15 cellular contexts compared by ENCODE assay signal in genomic region chr10:70905071-70906021, GRCh38.
"Had no signal": no experiment of that assay in that cellular context is flagged by ENCODE, and none has a peak within 500 bp of the region (broad histone marks: within the 10 kb centered on the region; RNA-seq: fewer than 3 reads in every experiment).

No MANE protein-coding gene starts in this region.

- H3K4me3 Mint-ChIP-seq: activated naive CD4-positive, alpha-beta T cell treated with anti-CD3 and anti-CD28 coated beads, Interleukin-2, amount 50 U/mL, for 24 hours; brain; dendritic cell treated with granulocyte-macrophage colony-stimulating factor and Interleukin-4, amounts not matched to agents 40 ng/mL and 50 ng/mL, for 4 days; immature natural killer cell; memory B cell; nephron had no signal

- H3K4me3 ChIP-seq: pancreas, SJCRH30 had no signal

- H3K4me1 Mint-ChIP-seq: activated naive CD4-positive, alpha-beta T cell treated with anti-CD3 and anti-CD28 coated beads, Interleukin-2, amount 50 U/mL, for 24 hours; immature natural killer cell; memory B cell had no signal

- H3K36me3 ChIP-seq: pancreas, SJCRH30 had no signal

- H3K27me3 Mint-ChIP-seq: activated naive CD4-positive, alpha-beta T cell treated with anti-CD3 and anti-CD28 coated beads, Interleukin-2, amount 50 U/mL, for 24 hours had no signal

- DNase-seq: activated CD4-positive, alpha-beta T cell treated with anti-CD3 and anti-CD28 coated beads for 48 hours; amygdala; hypothalamus; immature natural killer cell; left colon; retina; SJCRH30; small intestine; trophoblast cell had no signal

- H3K9me3 Mint-ChIP-seq: activated naive CD4-positive, alpha-beta T cell treated with anti-CD3 and anti-CD28 coated beads, Interleukin-2, amount 50 U/mL, for 24 hours; dendritic cell treated with granulocyte-macrophage colony-stimulating factor and Interleukin-4, amounts not matched to agents 40 ng/mL and 50 ng/mL, for 4 days; memory B cell; nephron had no signal

- H3K36me3 Mint-ChIP-seq: activated naive CD4-positive, alpha-beta T cell treated with anti-CD3 and anti-CD28 coated beads, Interleukin-2, amount 50 U/mL, for 24 hours; brain; immature natural killer cell; memory B cell had no signal

- H3K9me3 ChIP-seq: pancreas, SJCRH30 had no signal

- H3K27ac Mint-ChIP-seq: activated naive CD4-positive, alpha-beta T cell treated with anti-CD3 and anti-CD28 coated beads, Interleukin-2, amount 50 U/mL, for 24 hours; dendritic cell treated with granulocyte-macrophage colony-stimulating factor and Interleukin-4, amounts not matched to agents 40 ng/mL and 50 ng/mL, for 4 days; immature natural killer cell; memory B cell; nephron had no signal

- H3K27me3 ChIP-seq: pancreas had no signal

- ATAC-seq: left colon, pancreas had no signal

- H3K27ac ChIP-seq: pancreas, SJCRH30 had no signal

- FAIRE-seq: pancreas, small intestine had no signal

- H3K4me1 ChIP-seq: pancreas, SJCRH30 had no signal
